In the genomic region with DNA sequence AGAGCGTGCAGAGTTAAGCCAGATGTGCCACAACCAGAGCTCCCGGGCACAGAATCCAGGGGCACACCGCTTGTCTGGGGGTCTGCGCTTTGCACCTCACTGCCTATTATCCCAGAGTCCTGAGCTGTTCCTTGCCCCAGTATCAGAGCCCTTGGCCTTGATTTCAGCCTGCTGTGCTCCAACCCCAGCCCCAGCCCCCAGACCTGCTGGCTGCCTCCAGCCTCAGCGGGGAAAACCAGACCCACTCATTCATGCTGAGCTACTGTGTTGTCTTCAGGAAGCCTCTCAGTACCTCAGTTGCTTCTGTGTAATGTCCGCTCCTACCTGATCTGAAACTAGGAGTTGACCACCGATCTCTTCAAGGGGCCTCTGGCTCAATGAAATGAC, we compare ENCODE assay signal across 8 cellular contexts. TPM values are rescaled to one million over a fixed set of nuclear protein-coding genes. Genes with fewer than 3 reads are reported as not detected.
A peak's percentile ranks its signal among the peaks of the same experiment; 100 is the strongest.
DNase-seq lines count a peak whose midpoint lies in the region; ATAC-seq lines count a peak whose summit lies in the region.

No MANE protein-coding gene starts in this region.

- peaks cover 25% of the 10 kb centered on the region for H3K36me3 Mint-ChIP-seq in activated CD4-positive, alpha-beta memory T cell treated with anti-CD3 and anti-CD28 coated beads for 36 hours

- H3K27ac Mint-ChIP-seq in activated CD4-positive, alpha-beta memory T cell treated with anti-CD3 and anti-CD28 coated beads for 36 hours: peak overlapping the region; percentile 90

- H3K36me3 ChIP-seq in ACC112 (ENCODE audit: insufficient read depth, low read length) (no peaks in the 10 kb centered on the region), iPS-20b (ENCODE audit: insufficient read depth, low read depth, low read length) (peaks cover 6% of the 10 kb centered on the region; the same call in 1 of the 2 replicates)

- H3K27me3 ChIP-seq in ACC112 (ENCODE audit: insufficient read depth, low read length) (no peaks in the 10 kb centered on the region), iPS-20b (ENCODE audit: insufficient read depth, low read length) (peaks cover 15% of the 10 kb centered on the region; the same call in 1 of the 2 replicates)

- peaks cover 13% of the 10 kb centered on the region for H3K79me2 ChIP-seq in ACC112 (ENCODE audit: control insufficient read depth, insufficient read depth, low read length, unreplicated experiment)

- ATAC-seq in GM21717 (IDR thresholded peaks at IDR 0.05; ENCODE audit: unreplicated experiment): peak; percentile 26

- intact Hi-C loops in activated CD4-positive, alpha-beta memory T cell treated with anti-CD3 and anti-CD28 coated beads for 36 hours (cut with micrococcal nuclease): loop anchor here (1.0 to 10.0 kb wide), 5 partner anchors 9 to 453 kb away; a partner anchor contains a TSS

- peak overlapping the region; percentile 83 for H3K4me3 ChIP-seq in ACC112 (ENCODE audit: low read depth, low read length)
- H3K4me3 ChIP-seq in iPS-20b (ENCODE audit: low read length): peak overlapping the region; percentile 68

- no peaks in the 10 kb centered on the region for H3K27me3 Mint-ChIP-seq in activated CD4-positive, alpha-beta memory T cell treated with anti-CD3 and anti-CD28 coated beads for 36 hours

- H3K9me3 Mint-ChIP-seq in activated CD4-positive, alpha-beta memory T cell treated with anti-CD3 and anti-CD28 coated beads for 36 hours: no peaks in the 10 kb centered on the region

- no peak overlapping the region for H2AFZ ChIP-seq in ACC112 (ENCODE audit: low read length, unreplicated experiment)

- peaks cover 85% of the 10 kb centered on the region for H3K4me1 Mint-ChIP-seq in activated CD4-positive, alpha-beta memory T cell treated with anti-CD3 and anti-CD28 coated beads for 36 hours (ENCODE audit: low read depth)

- H3K4me1 ChIP-seq in ACC112 (ENCODE audit: control insufficient read depth, insufficient read depth, low read length, unreplicated experiment) (peaks cover 34% of the 10 kb centered on the region), iPS-20b (ENCODE audit: insufficient read depth, low read length) (peaks cover 24% of the 10 kb centered on the region; the same call in 1 of the 2 replicates)

- peak overlapping the region; percentile 85 for H3K4me3 Mint-ChIP-seq in activated CD4-positive, alpha-beta memory T cell treated with anti-CD3 and anti-CD28 coated beads for 36 hours

- DNase-seq in activated CD4-positive, alpha-beta memory T cell treated with anti-CD3 and anti-CD28 coated beads for 36 hours: peak; percentile 64
- DNase-seq in putamen (ENCODE audit: low spot score) (no peak), DMS114 treated with DMSO at 0.1 percent for 48 hours (lab: John Stamatoyannopoulos, UW; ENCODE audit: unreplicated experiment) (no peak), iPS-NIHi7 (ENCODE audit: extremely low spot score) (no peak), NCI-H187 (lab: John Stamatoyannopoulos, UW) (no peak)

- no peaks in the 10 kb centered on the region for H3K9me3 ChIP-seq in iPS-20b (ENCODE audit: insufficient read depth, low read depth, low read length)

- H3K9ac ChIP-seq in iPS-20b (ENCODE audit: low read depth, low read length): peak overlapping the region; percentile 62; the same call in 1 of the 2 replicates

- H3K27ac ChIP-seq in ACC112 (ENCODE audit: low read depth, low read length): peak overlapping the region; percentile 72
- no peak overlapping the region for H3K27ac ChIP-seq in iPS-20b (ENCODE audit: low read length)

- POLR2A ChIA-PET in activated CD4-positive, alpha-beta memory T cell treated with anti-CD3 and anti-CD28 coated beads for 36 hours (lab: Charles Lee): interaction anchor here (0.6 to 2.4 kb wide), 5 partner anchors 8 to 88 kb away, joined by 3 to 9 read pairs (median 4); a partner anchor contains a TSS

- CTCF ChIA-PET in activated CD4-positive, alpha-beta memory T cell treated with anti-CD3 and anti-CD28 coated beads for 36 hours (lab: Charles Lee): interaction anchor here (1.1 to 6.0 kb wide), 12 partner anchors 9 to 193 kb away, joined by 3 to 70 read pairs (median 10); a partner anchor contains a TSS

RNA-seq across cellular contexts. Expression of a gene that starts 1.1 kb away (rescaled TPM):
- 10 to 100 TPM; 18.4 to 19.4 TPM for total RNA-seq in activated CD4-positive, alpha-beta memory T cell treated with anti-CD3 and anti-CD28 coated beads for 36 hours

RNA-seq across cellular contexts. Expression of a gene that starts 35.9 kb away (rescaled TPM):
- 100 to 1,000 TPM; 203 TPM for total RNA-seq in activated CD4-positive, alpha-beta memory T cell treated with anti-CD3 and anti-CD28 coated beads for 36 hours
